In the genomic region with DNA sequence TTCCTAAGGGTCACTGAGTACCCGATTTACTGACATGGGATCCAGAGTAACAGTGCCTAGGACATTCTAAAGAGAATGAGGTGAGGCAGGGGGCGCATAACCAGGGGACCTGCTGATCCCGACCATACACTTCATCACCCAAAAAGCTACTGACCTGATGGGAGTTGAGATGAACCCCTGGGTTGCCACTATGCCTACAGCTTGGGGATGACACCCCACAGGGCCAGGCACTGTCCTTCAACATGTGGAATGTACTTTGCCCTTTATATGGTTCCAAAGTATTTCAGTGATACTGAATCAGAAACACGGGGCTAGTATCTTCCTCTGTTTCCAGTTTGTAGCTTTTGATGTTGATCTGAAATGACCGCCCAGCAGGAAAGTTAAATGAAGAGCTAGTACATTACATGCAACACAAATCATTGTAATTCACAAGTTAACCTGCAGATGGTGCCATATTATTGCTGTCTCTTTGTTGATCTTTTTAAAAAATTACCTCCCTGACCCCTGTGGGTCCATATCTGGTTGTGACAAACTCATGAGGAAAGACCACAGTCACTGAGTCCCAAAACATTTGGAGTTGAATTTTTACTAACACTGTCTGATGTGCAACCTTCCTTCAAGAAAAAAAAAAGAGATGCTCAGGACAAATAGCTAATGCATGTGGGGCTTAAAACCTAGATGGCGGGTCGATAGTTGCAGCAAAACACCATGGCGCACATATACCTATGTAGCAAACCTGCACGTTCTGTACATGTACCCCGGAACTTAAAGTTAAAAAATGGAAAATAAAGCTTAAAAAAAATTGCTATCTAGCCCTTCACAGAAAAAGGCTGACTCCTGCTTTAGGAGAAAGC, we compare ENCODE assay signal across 7 cellular contexts.
DNase-seq lines count a peak whose midpoint lies in the region; ATAC-seq lines count a peak whose summit lies in the region.

No MANE protein-coding gene starts in this region.

- DNase-seq in EH (ENCODE audit: low read depth): peak; percentile 56
- DNase-seq in NCI-H2029 treated with DMSO at 0.1 percent for 48 hours (lab: John Stamatoyannopoulos, UW): peak; percentile 72
- DNase-seq in astrocyte of the hippocampus (ENCODE audit: low read depth, low spot score): peak; percentile 67
- DNase-seq in kidney tubule cell (ENCODE audit: low spot score): peak; percentile 61
- DNase-seq in stimulated activated CD4-positive, alpha-beta T cell treated with anti-CD3 and anti-CD28 coated beads, Interleukin-2, amount 100 ng/mL, for 48 hours: no peak
- DNase-seq in putamen (ENCODE audit: low spot score): no peak

- ATAC-seq in GM21723 (IDR thresholded peaks at IDR 0.05; ENCODE audit: unreplicated experiment): peak; percentile 74

Comparison
In these comparisons a context has a peak if more than half of its experiments do, and no peak if none do; other contexts are left out.
1. DNase-seq: peak in EH (single experiment), NCI-H2029 treated with DMSO at 0.1 percent for 48 hours (single experiment), astrocyte of the hippocampus (single experiment) and kidney tubule cell (single experiment); none in stimulated activated CD4-positive, alpha-beta T cell treated with anti-CD3 and anti-CD28 coated beads, Interleukin-2, amount 100 ng/mL, for 48 hours (0 of 2) and putamen (single experiment).